ENCODE assay signal across 19 cellular contexts in genomic region chr2:205772983-205773382, GRCh38.
DNase-seq lines count a peak whose midpoint lies in the region; ATAC-seq and TF ChIP-seq lines count a peak whose summit lies in the region.
"Had no signal": no experiment of that assay in that cellular context is flagged by ENCODE, and none has a peak within 500 bp of the region (broad histone marks: within the 10 kb centered on the region; RNA-seq: fewer than 3 reads in every experiment).

No MANE protein-coding gene starts in this region.

- intact Hi-C loops in transverse colon (cut with DNase I; ENCODE audit: low total_unique reads) = no loop called here

- in situ Hi-C loops in transverse colon (cut with MboI; ENCODE audit: low pct_ligation_motif_present in 1 of 4, low pct_unique_long_range_greater_than_20kb in 1 of 4, low sequenced_read_pairs in 3 of 4) = loop anchor here in 3 of 4 donors (10.0 kb wide), 2 partner anchors 112 to 152 kb away; no protein-coding TSS in a partner anchor

- no peak for TF ChIP-seq EP300 in transverse colon (IDR thresholded peaks at IDR 0.05; ENCODE audit: low read depth)

- no peaks in the 10 kb centered on the region for H3K27me3 ChIP-seq in transverse colon
- H3K27me3 ChIP-seq: right atrium auricular region had no signal

- DNase-seq in NCI-H526 (lab: John Stamatoyannopoulos, UW) = peak; percentile 19 to 27
- no peak for DNase-seq in NCI-H526 treated with DMSO at 0.1 percent for 48 hours (lab: John Stamatoyannopoulos, UW)
- DNase-seq in NCI-H2107 treated with DMSO at 0.1 percent for 48 hours (lab: John Stamatoyannopoulos, UW; ENCODE audit: unreplicated experiment) = peak; percentile 89
- peak; percentile 42 for DNase-seq in RPMI8226
- DNase-seq in transverse colon = no peak
- DNase-seq in A172 (ENCODE audit: low spot score) = no peak
- no peak for DNase-seq in GM19238 (ENCODE audit: insufficient read length, low spot score)
- DNase-seq: activated CD4-positive, alpha-beta T cell treated with anti-CD3 and anti-CD28 coated beads, Interleukin-2, amount 50 U/mL, for 1 hour; activated gamma-delta T cell treated with Interleukin-2 at 50 U/mL for 16 hours; CD8-positive, alpha-beta memory T cell; effector CD8-positive, alpha-beta T cell; H9; left ventricle myocardium inferior; NK-92 treated with Interleukin-12 subunit alpha and Interleukin-12 subunit beta, amount 100 ng/mL, for 24 hours; nucleus accumbens; stimulated activated naive CD4-positive, alpha-beta T cell; trophoblast cell had no signal

- no peak for ATAC-seq in HG02852 (IDR thresholded peaks at IDR 0.05; ENCODE audit: unreplicated experiment)

- H3K27ac ChIP-seq in transverse colon = peak overlapping the region; percentile 10 to 86 (median 54)
- H3K27ac ChIP-seq: left ventricle myocardium inferior, right atrium auricular region had no signal

- 49 to 63% methylated on average over 2 to 3 of the region's 3 CpGs for WGBS in transverse colon (ENCODE audit: low coverage in 1 of 2), 2 donors

- no peaks in the 10 kb centered on the region for H3K36me3 ChIP-seq in transverse colon
- H3K36me3 ChIP-seq: left ventricle myocardium inferior, right atrium auricular region had no signal

- H3K9me3 ChIP-seq in transverse colon = no peaks in the 10 kb centered on the region
- H3K9me3 ChIP-seq: left ventricle myocardium inferior, right atrium auricular region had no signal

- H3K4me3 ChIP-seq in transverse colon = no peak overlapping the region
- H3K4me3 ChIP-seq: left ventricle myocardium inferior, right atrium auricular region had no signal

- TF ChIP-seq CTCF in transverse colon (IDR thresholded peaks at IDR 0.05) = no peak

- TF ChIP-seq POLR2A in transverse colon (IDR thresholded peaks at IDR 0.05) = no peak

- H3K4me1 ChIP-seq in transverse colon = peaks cover 28 to 46% (median 35%) of the 10 kb centered on the region in 4 donors

Comparison
In these comparisons a context has a peak if more than half of its experiments do, and no peak if none do; other contexts are left out.
1. DNase-seq: peak in NCI-H526 (2 of 2), NCI-H2107 treated with DMSO at 0.1 percent for 48 hours (single experiment) and RPMI8226 (single experiment); none in NCI-H526 treated with DMSO at 0.1 percent for 48 hours (single experiment), transverse colon (single experiment), A172 (single experiment) and GM19238 (single experiment).